In genomic region chr3:195769551-195769950, GRCh38 we compare ENCODE assay signal across 22 cellular contexts. TPM values are rescaled to one million over a fixed set of nuclear protein-coding genes. Genes with fewer than 3 reads are reported as not detected.
DNase-seq lines count a peak whose midpoint lies in the region; ATAC-seq and TF ChIP-seq lines count a peak whose summit lies in the region.
"Had no signal": no experiment of that assay in that cellular context is flagged by ENCODE, and none has a peak within 500 bp of the region (broad histone marks: within the 10 kb centered on the region; RNA-seq: fewer than 3 reads in every experiment).

No MANE protein-coding gene starts in this region.

- peak; percentile 25; the same call in 1 of the 3 replicates for ATAC-seq in DND-41 (ENCODE audit: insufficient read depth, low read depth)
- ATAC-seq: HCT116, Panc1 had no signal

- no peak overlapping the region for H3K9ac ChIP-seq in DND-41 (ENCODE audit: low read depth, low read length)

- H3K9me3 ChIP-seq in DND-41 (ENCODE audit: insufficient read depth, low read length, severe bottlenecking): no peaks in the 10 kb centered on the region
- no peaks in the 10 kb centered on the region for H3K9me3 ChIP-seq in spleen
- no peaks in the 10 kb centered on the region for H3K9me3 ChIP-seq in HAP-1

- WGBS in spleen, 5 donors: 87 to 97% (median 94%) methylated on average over 10 of the region's 10 CpGs

- H3K4me1 ChIP-seq in DND-41 (ENCODE audit: insufficient read depth, low read length): no peaks in the 10 kb centered on the region
- no peaks in the 10 kb centered on the region for H3K4me1 ChIP-seq in spleen
- H3K4me1 ChIP-seq in HAP-1: no peaks in the 10 kb centered on the region

- DNase-seq in CD14-positive monocyte (ENCODE audit: low spot score) (peak; percentile 9), DND-41 (no peak), islet precursor cell (peak; percentile 32), spleen (peak; percentile 20), HT-29 (ENCODE audit: low spot score) (no peak), HAP-1 (ENCODE audit: low spot score in 2 of 2) (no peak)
- no peak for DNase-seq in activated effector memory CD4-positive, alpha-beta T cell treated with Interleukin-2 at 50 U/mL for 16 hours
- DNase-seq: CD8-positive, alpha-beta memory T cell; Karpas-422; NCI-H1092; NCI-H1417 treated with DMSO at 0.1 percent for 48 hours; NCI-H2081; NCI-H2227 treated with DMSO at 0.1 percent for 48 hours; SIG-M5 had no signal

- TF ChIP-seq POLR2A in spleen (IDR thresholded peaks at IDR 0.05): no peak

- in situ Hi-C loops in HAP-1 (cut with MboI; ENCODE audit: low sequenced_read_pairs): no loop called here

- no peak overlapping the region for H2AFZ ChIP-seq in DND-41 (ENCODE audit: low read depth, low read length)

- H3K4me2 ChIP-seq in DND-41 (ENCODE audit: insufficient read depth, low read length): no peak overlapping the region

- no peaks in the 10 kb centered on the region for H3K36me3 ChIP-seq in DND-41 (ENCODE audit: insufficient read depth, low read length)
- H3K36me3 ChIP-seq in spleen: no peaks in the 10 kb centered on the region
- no peaks in the 10 kb centered on the region for H3K36me3 ChIP-seq in HAP-1 (replicated peaks)

- intact Hi-C loops in CD14-positive monocyte (cut with micrococcal nuclease): no loop called here
- intact Hi-C loops in spleen (cut with DNase I; ENCODE audit: low total_unique reads): no loop called here

- no peak overlapping the region for H3K27ac ChIP-seq in DND-41 (ENCODE audit: low read length)
- no peak overlapping the region for H3K27ac ChIP-seq in spleen
- H3K27ac ChIP-seq: C4-2B, HL-60, SK-N-MC had no signal

- H3K4me1 Mint-ChIP-seq in CD14-positive monocyte: no peaks in the 10 kb centered on the region
- H3K4me1 Mint-ChIP-seq: B cell; CD8-positive, alpha-beta memory T cell had no signal

- no peak overlapping the region for H3K4me3 Mint-ChIP-seq in CD14-positive monocyte
- H3K4me3 Mint-ChIP-seq: B cell; CD8-positive, alpha-beta memory T cell had no signal

- H3K79me2 ChIP-seq in DND-41 (ENCODE audit: insufficient read depth, low read length): no peaks in the 10 kb centered on the region

- H3K27ac Mint-ChIP-seq in CD14-positive monocyte: no peak overlapping the region
- H3K27ac Mint-ChIP-seq: B cell had no signal

- H4K20me1 ChIP-seq in DND-41 (ENCODE audit: insufficient read depth, low read length): no peaks in the 10 kb centered on the region

- no peak for TF ChIP-seq CTCF in CD14-positive monocyte (IDR thresholded peaks at IDR 0.05)
- no peak for TF ChIP-seq CTCF in DND-41 (IDR thresholded peaks at IDR 0.05; ENCODE audit: borderline replicate concordance, extremely low read depth, low read length, poor library complexity, severe bottlenecking)
- TF ChIP-seq CTCF in spleen (IDR thresholded peaks at IDR 0.05 in 8 of 11, conservative IDR thresholded peaks at IDR 0.05 in 3 of 11): no peak

- H3K36me3 Mint-ChIP-seq in CD14-positive monocyte: no peaks in the 10 kb centered on the region
- H3K36me3 Mint-ChIP-seq: CD8-positive, alpha-beta memory T cell had no signal

- H3K4me3 ChIP-seq in DND-41 (ENCODE audit: low read depth in 1 of 2, low read length in 2 of 2) (no peak overlapping the region), spleen (no peak overlapping the region), HAP-1 (no peak overlapping the region)
- H3K4me3 ChIP-seq: SK-N-MC had no signal

- H3K27me3 Mint-ChIP-seq in CD14-positive monocyte (ENCODE audit: low read depth in 3 of 3): peaks cover 0 to 6% (median 5%) of the 10 kb centered on the region in 3 donors
- H3K27me3 Mint-ChIP-seq: B cell had no signal

- peaks cover 0 to 11% (median 3%) of the 10 kb centered on the region in 7 donors for H3K9me3 Mint-ChIP-seq in CD14-positive monocyte
- H3K9me3 Mint-ChIP-seq: CD8-positive, alpha-beta memory T cell had no signal

- no peaks in the 10 kb centered on the region for H3K27me3 ChIP-seq in DND-41 (ENCODE audit: insufficient read depth, low read length, poor library complexity)
- H3K27me3 ChIP-seq in spleen (replicated peaks in 1 of 7): peaks cover 0 to 7% (median 0%) of the 10 kb centered on the region in 7 donors
- H3K27me3 ChIP-seq in HAP-1 (ENCODE audit: low read depth): no peaks in the 10 kb centered on the region

RNA-seq across cellular contexts. Expression of gene MUC4, which starts 42.2 kb away (rescaled TPM):
- polyA plus RNA-seq in CD14-positive monocyte (not detected), spleen (under 1 TPM in 2 of 3 donors, not detected in 1; 0.02 to 0.03 TPM)
- not detected for total RNA-seq in spleen
- total RNA-seq in HT-29 (2014; rRNA removed; shearing (Covaris generic)): 0.08 TPM in 1 of 2 replicates, not detected in the other
- total RNA-seq: A673, NCI-H460 had no signal
- polyA plus RNA-seq: CD8-positive, alpha-beta memory T cell had no signal

RNA-seq across cellular contexts. Expression of gene MUC20, which starts 48.8 kb away (rescaled TPM):
- not detected for polyA plus RNA-seq in CD14-positive monocyte
- 10 to 100 TPM in 1 of 7 donors, 1 to 10 TPM in 6; 1.8 to 13.6 (median 3.2) TPM for total RNA-seq in spleen
- polyA plus RNA-seq in spleen: 1 to 10 TPM in 2 of 3 donors, under 1 TPM in 1; 0.38 to 5.4 (median 3.3) TPM
- total RNA-seq in HT-29 (2014; rRNA removed; shearing (Covaris generic)): 52.3 and 68.0 TPM in 2 replicates
- polyA plus RNA-seq: CD8-positive, alpha-beta memory T cell had no signal

Comparison
In these comparisons a context has a peak if more than half of its experiments do, and no peak if none do; other contexts are left out.
1. DNase-seq: peak in CD14-positive monocyte (single experiment), islet precursor cell (single experiment) and spleen (single experiment); none in DND-41 (single experiment), HT-29 (single experiment), activated effector memory CD4-positive, alpha-beta T cell treated with Interleukin-2 at 50 U/mL for 16 hours (single experiment) and HAP-1 (0 of 2).